In the genomic region with DNA sequence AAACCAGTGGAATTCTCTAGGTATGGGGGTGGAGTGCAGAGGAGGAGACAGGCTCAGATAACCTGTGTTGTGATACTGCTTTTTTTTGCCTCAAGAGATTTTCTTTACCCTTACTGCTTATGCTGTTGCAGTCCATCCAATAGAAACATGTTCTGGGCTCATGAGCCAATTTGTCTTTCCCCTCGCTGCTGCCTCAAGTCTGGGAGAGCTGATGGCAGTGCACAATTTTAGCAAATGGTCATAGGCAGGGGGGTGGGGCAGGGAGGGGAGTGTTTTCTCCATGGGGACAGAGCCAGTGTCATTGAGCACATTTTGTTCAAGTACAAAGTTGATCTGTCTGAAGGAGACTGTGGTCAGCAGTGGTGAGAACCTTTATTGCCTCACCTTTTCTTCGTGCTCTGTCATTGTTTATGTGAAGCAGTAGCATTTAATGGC, we compare ENCODE assay signal across 10 cellular contexts.
DNase-seq lines count a peak whose midpoint lies in the region; ATAC-seq and TF ChIP-seq lines count a peak whose summit lies in the region.
"Had no signal": no experiment of that assay in that cellular context is flagged by ENCODE, and none has a peak within 500 bp of the region (broad histone marks: within the 10 kb centered on the region; RNA-seq: fewer than 3 reads in every experiment).

No MANE protein-coding gene starts in this region.

- no peak overlapping the region for H2BK15ac ChIP-seq in IMR-90 (ENCODE audit: low read depth, low read length)

- H3K23ac ChIP-seq in IMR-90 (ENCODE audit: low read depth, low read length): no peak overlapping the region

- no peak overlapping the region for H2AK5ac ChIP-seq in IMR-90 (ENCODE audit: low read depth, low read length)

- H3K9me1 ChIP-seq in IMR-90 (ENCODE audit: insufficient read depth, low read length): peaks cover 16% of the 10 kb centered on the region

- H3K4ac ChIP-seq in IMR-90 (ENCODE audit: low read depth, low read length): no peak overlapping the region

- H4K20me1 ChIP-seq in IMR-90 (ENCODE audit: insufficient read depth, low read length) (peaks cover 66% of the 10 kb centered on the region), smooth muscle cell (ENCODE audit: low read depth) (peaks cover 95% of the 10 kb centered on the region)

- no peak overlapping the region for H4K8ac ChIP-seq in IMR-90 (ENCODE audit: low read depth in 2 of 2, low read length in 2 of 2)

- 86% methylated on average over 1 of the region's 2 CpGs; no CpG with 5 or more reads in 1 of the 2 experiments for WGBS in IMR-90 (ENCODE audit: extremely low coverage in 2 of 2, insufficient read length in 1 of 2), 2 experiments
- WGBS in smooth muscle cell (ENCODE audit: low lambda C conversion rate): 70% methylated on average over 2 of the region's 2 CpGs

- peak overlapping the region; percentile 66 for H3K14ac ChIP-seq in IMR-90 (replicated peaks; ENCODE audit: low read depth, low read length)

- H4K5ac ChIP-seq in IMR-90 (ENCODE audit: low read depth, low read length): no peak overlapping the region

- TF ChIP-seq POLR2A in IMR-90 (IDR thresholded peaks at IDR 0.05; ENCODE audit: low read depth, low read length): no peak

- no peak overlapping the region for H3K4me2 ChIP-seq in IMR-90 (ENCODE audit: low read depth, low read length)
- no peak overlapping the region for H3K4me2 ChIP-seq in smooth muscle cell

- no peaks in the 10 kb centered on the region for H3K9me3 ChIP-seq in IMR-90 (ENCODE audit: control insufficient read depth, insufficient read depth, low read length)
- no peaks in the 10 kb centered on the region for H3K9me3 ChIP-seq in smooth muscle cell (replicated peaks; ENCODE audit: low read depth)

- no peak overlapping the region for H2BK120ac ChIP-seq in IMR-90 (ENCODE audit: low read depth, low read length)

- in situ Hi-C loops in IMR-90 (cut with MboI; ENCODE audit: low sequenced_read_pairs): no loop called here

- POLR2A ChIA-PET in IMR-90 (lab: Charles Lee; ENCODE audit: unreplicated experiment): no interaction called here

- dilution Hi-C loops in IMR-90 (cut with HindIII; ENCODE audit: low sequenced_read_pairs, unreplicated experiment): no loop called here

- H3F3A ChIP-seq in smooth muscle cell (ENCODE audit: low read depth): peaks cover under 1% of the 10 kb centered on the region

- peak; percentile 42 for DNase-seq in IMR-90
- peak; percentile 81 for DNase-seq in iris pigment epithelial cell (ENCODE audit: low read depth)
- no peak for DNase-seq in smooth muscle cell (lab: John Stamatoyannopoulos, UW; ENCODE audit: unreplicated experiment)
- DNase-seq in NCI-H146 treated with DMSO at 0.1 percent for 48 hours (lab: John Stamatoyannopoulos, UW; ENCODE audit: unreplicated experiment): no peak
- no peak for DNase-seq in HuH-7 (ENCODE audit: low spot score)
- DNase-seq in SIG-M5 (lab: John Stamatoyannopoulos, UW): no peak
- DNase-seq in activated gamma-delta T cell (lab: John Stamatoyannopoulos, UW): no peak
- DNase-seq: activated CD4-positive, alpha-beta T cell treated with anti-CD3 and anti-CD28 coated beads for 48 hours; NCI-H774 had no signal

- H3K9ac ChIP-seq in IMR-90 (ENCODE audit: low read depth, low read length): no peak overlapping the region
- peak overlapping the region; percentile 57 for H3K9ac ChIP-seq in smooth muscle cell (ENCODE audit: low read depth)

- peaks cover 19% of the 10 kb centered on the region for H3K4me1 ChIP-seq in IMR-90 (ENCODE audit: control insufficient read depth, insufficient read depth, low read length)
- peaks cover 15% of the 10 kb centered on the region for H3K4me1 ChIP-seq in smooth muscle cell (ENCODE audit: low read depth)

- intact Hi-C loops in IMR-90 (cut with micrococcal nuclease): no loop called here

- H3K18ac ChIP-seq in IMR-90 (ENCODE audit: low read depth, low read length): no peak overlapping the region

- no peak for ATAC-seq in IMR-90 (ENCODE audit: low read depth)

- peaks cover 76% of the 10 kb centered on the region for H3K79me2 ChIP-seq in smooth muscle cell (ENCODE audit: low read depth)

- H2AK9ac ChIP-seq in IMR-90 (replicated peaks; ENCODE audit: low read depth, low read length, poor library complexity): no peak overlapping the region

- H3K36me3 ChIP-seq in IMR-90 (ENCODE audit: control insufficient read depth, insufficient read depth, low read length) (no peaks in the 10 kb centered on the region; the same call in 1 of the 2 replicates), smooth muscle cell (ENCODE audit: low read depth) (no peaks in the 10 kb centered on the region)

- H3K4me3 ChIP-seq in IMR-90 (ENCODE audit: insufficient read depth, low read depth, low read length) (no peak overlapping the region), smooth muscle cell (no peak overlapping the region)

- no peak overlapping the region for H4K91ac ChIP-seq in IMR-90 (ENCODE audit: insufficient read depth, low read depth, low read length)

- H3K79me1 ChIP-seq in IMR-90 (ENCODE audit: low read depth in 1 of 2, low read length in 2 of 2): peaks cover 13 to 65% of the 10 kb centered on the region in 2 experiments

- no peak overlapping the region for H2BK20ac ChIP-seq in IMR-90 (ENCODE audit: low read depth, low read length)

- CTCF ChIA-PET in IMR-90 (lab: Yijun Ruan, JAX): interaction anchor here (0.6 kb wide), 1 partner anchor 17 kb away, joined by 5 read pairs; no protein-coding TSS in a partner anchor

- H2AFZ ChIP-seq in IMR-90 (replicated peaks; ENCODE audit: low read length, poor library complexity) (no peak overlapping the region), smooth muscle cell (ENCODE audit: low read depth) (no peak overlapping the region)

- no TSS peak for BruUV-seq in IMR-90 (replicated peaks; lab: Mats Ljungman, UMichigan)

- H3K56ac ChIP-seq in IMR-90 (ENCODE audit: extremely low read depth, insufficient read depth, low read length): no peak overlapping the region

- H3K27ac ChIP-seq in IMR-90 (ENCODE audit: insufficient read depth, low read length): no peak overlapping the region
- H3K27ac ChIP-seq in angular gyrus (ENCODE audit: low read depth, low read length): peak overlapping the region; percentile 42
- peak overlapping the region; percentile 87 for H3K27ac ChIP-seq in smooth muscle cell (ENCODE audit: low read depth)

- no peak overlapping the region for H2BK5ac ChIP-seq in IMR-90 (ENCODE audit: low read depth, low read length, poor library complexity, severe bottlenecking)

- no peak for TF ChIP-seq RAD21 in IMR-90 (IDR thresholded peaks at IDR 0.05; ENCODE audit: low read length)

- no peaks in the 10 kb centered on the region for H3K27me3 ChIP-seq in IMR-90 (ENCODE audit: control insufficient read depth, insufficient read depth, low read length)
- no peaks in the 10 kb centered on the region for H3K27me3 ChIP-seq in smooth muscle cell (ENCODE audit: low read depth)

- TF ChIP-seq CTCF in IMR-90 (conservative IDR thresholded peaks at IDR 0.05; ENCODE audit: low read depth, low read length) (no peak), smooth muscle cell (IDR thresholded peaks at IDR 0.05; ENCODE audit: borderline replicate concordance, insufficient read depth, poor library complexity, severe bottlenecking) (no peak)

TF ChIP-seq in IMR-90, 13 proteins besides CTCF, POLR2A, EP300 and RAD21:
- peak; percentile 59; the same call in 1 of the 2 replicates for TF ChIP-seq NFE2L2 (IDR thresholded peaks at IDR 0.05; ENCODE audit: low read depth, low read length)
- TF ChIP-seq CEBPB (IDR thresholded peaks at IDR 0.05; ENCODE audit: low read depth, low read length): peak; percentile 67
- TF ChIP-seq RFX5 (IDR thresholded peaks at IDR 0.05; ENCODE audit: low read depth, low read length): no peak

Comparison
In these comparisons a context has a peak if more than half of its experiments do, and no peak if none do; other contexts are left out.
1. DNase-seq: peak in IMR-90 (single experiment) and iris pigment epithelial cell (single experiment); none in smooth muscle cell (single experiment), NCI-H146 treated with DMSO at 0.1 percent for 48 hours (single experiment), HuH-7 (single experiment), SIG-M5 (single experiment) and activated gamma-delta T cell (single experiment).